Comparison of ENCODE assay signal across 23 cellular contexts in genomic region chr9:109826554-109826953, GRCh38. TPM values are rescaled to one million over a fixed set of nuclear protein-coding genes. Genes with fewer than 3 reads are reported as not detected.
"Had no signal": no experiment of that assay in that cellular context is flagged by ENCODE, and none has a peak within 500 bp of the region (broad histone marks: within the 10 kb centered on the region; RNA-seq: fewer than 3 reads in every experiment).

No MANE protein-coding gene starts in this region.

- ATAC-seq: effector memory CD8-positive, alpha-beta T cell; esophagus mucosa; gastrocnemius medialis; left cardiac atrium; left lung; left ventricle myocardium superior; lower lobe of right lung; naive thymus-derived CD4-positive, alpha-beta T cell had no signal

- H3K27me3 ChIP-seq: gastrocnemius medialis, heart right ventricle, left lung had no signal

- DNase-seq: cortex of kidney; effector CD8-positive, alpha-beta T cell; effector memory CD8-positive, alpha-beta T cell; endodermal cell; erythroblast; esophagus squamous epithelium; foreskin fibroblast; foreskin melanocyte; gastrocnemius medialis; glutamatergic neuron; head of caudate nucleus; heart right ventricle; hippocampal formation; left cardiac atrium; left lung; left ventricle myocardium superior; lower lobe of right lung; mesenchymal stem cell; midbrain; naive thymus-derived CD4-positive, alpha-beta T cell had no signal

- H3K4me3 Mint-ChIP-seq: dendritic cell treated with granulocyte-macrophage colony-stimulating factor and Interleukin-4, amounts not matched to agents 40 ng/mL and 50 ng/mL, for 4 days; effector memory CD8-positive, alpha-beta T cell; endodermal cell; naive thymus-derived CD4-positive, alpha-beta T cell had no signal

- H3K4me1 ChIP-seq: esophagus squamous epithelium, gastrocnemius medialis, left lung, lower lobe of right lung had no signal

- H3K9me3 Mint-ChIP-seq: dendritic cell treated with granulocyte-macrophage colony-stimulating factor and Interleukin-4, amounts not matched to agents 40 ng/mL and 50 ng/mL, for 4 days; effector memory CD8-positive, alpha-beta T cell; endodermal cell had no signal

- H3K9me3 ChIP-seq: esophagus squamous epithelium, gastrocnemius medialis, heart right ventricle, left lung, lower lobe of right lung had no signal

- H3K4me3 ChIP-seq: esophagus squamous epithelium, gastrocnemius medialis, heart right ventricle, left lung, lower lobe of right lung had no signal

- H3K27ac Mint-ChIP-seq: dendritic cell treated with granulocyte-macrophage colony-stimulating factor and Interleukin-4, amounts not matched to agents 40 ng/mL and 50 ng/mL, for 4 days; effector memory CD8-positive, alpha-beta T cell; endodermal cell; naive thymus-derived CD4-positive, alpha-beta T cell had no signal

- H3K27ac ChIP-seq: epithelial cell of prostate, esophagus squamous epithelium, gastrocnemius medialis, heart right ventricle, left lung, lower lobe of right lung had no signal

- H3K36me3 ChIP-seq: esophagus squamous epithelium, gastrocnemius medialis, heart right ventricle, left lung, lower lobe of right lung had no signal

- H3K36me3 Mint-ChIP-seq: naive thymus-derived CD4-positive, alpha-beta T cell had no signal

- H3K4me1 Mint-ChIP-seq: naive thymus-derived CD4-positive, alpha-beta T cell had no signal

RNA-seq across cellular contexts. Expression of gene PALM2AKAP2, which starts 46.6 kb away (rescaled TPM):
- total RNA-seq: naive thymus-derived CD4-positive, alpha-beta T cell had no signal
